In genomic region chr18:63971320-63972071, GRCh38 we compare ENCODE assay signal across 9 cellular contexts. TPM values are rescaled to one million over a fixed set of nuclear protein-coding genes. Genes with fewer than 3 reads are reported as not detected.
A peak's percentile ranks its signal among the peaks of the same experiment; 100 is the strongest.
DNase-seq lines count a peak whose midpoint lies in the region; ATAC-seq and TF ChIP-seq lines count a peak whose summit lies in the region.
"Had no signal": no experiment of that assay in that cellular context is flagged by ENCODE, and none has a peak within 500 bp of the region (broad histone marks: within the 10 kb centered on the region; RNA-seq: fewer than 3 reads in every experiment).

No MANE protein-coding gene starts in this region.

- peak overlapping the region; percentile 99 for H3K27ac ChIP-seq in RWPE1
- H3K27ac ChIP-seq in esophagus squamous epithelium = peak overlapping the region; percentile 98 to 100 (median 99)

- H3K27ac Mint-ChIP-seq in progenitor cell of endocrine pancreas = peak overlapping the region; percentile 100

- H3K9me3 Mint-ChIP-seq in progenitor cell of endocrine pancreas (ENCODE audit: low read depth) = no peaks in the 10 kb centered on the region

- POLR2A ChIA-PET in RWPE1 (lab: Yijun Ruan, JAX; ENCODE audit: low non-redundant PET) = no interaction called here

- no peaks in the 10 kb centered on the region for H3K27me3 ChIP-seq in esophagus squamous epithelium

- peaks cover 3% of the 10 kb centered on the region for H3K27me3 Mint-ChIP-seq in progenitor cell of endocrine pancreas

- TF ChIP-seq POLR2A in esophagus squamous epithelium (IDR thresholded peaks at IDR 0.05) (no peak), GM18505 (IDR thresholded peaks at IDR 0.05; ENCODE audit: borderline replicate concordance, extremely low read depth, insufficient read depth, insufficient read length) (no peak)

- no peak for DNase-seq in RWPE1 (ENCODE audit: low spot score)
- DNase-seq in esophagus squamous epithelium (lab: John Stamatoyannopoulos, UW) = no peak
- no peak for DNase-seq in progenitor cell of endocrine pancreas (ENCODE audit: low spot score, unreplicated experiment)
- DNase-seq in HPDE6-E6E7 (ENCODE audit: extremely low spot score) = no peak
- DNase-seq in KG1 (lab: John Stamatoyannopoulos, UW) = no peak

- CTCF ChIA-PET in RWPE1 (lab: Yijun Ruan, JAX) = no interaction called here

- no peak for TF ChIP-seq CTCF in RWPE1 (conservative IDR thresholded peaks at IDR 0.05; ENCODE audit: low read depth)
- no peak for TF ChIP-seq CTCF in esophagus squamous epithelium (IDR thresholded peaks at IDR 0.05)
- TF ChIP-seq CTCF in progenitor cell of endocrine pancreas (IDR thresholded peaks at IDR 0.05; ENCODE audit: unreplicated experiment) = no peak

- H3K4me3 Mint-ChIP-seq in progenitor cell of endocrine pancreas (ENCODE audit: low read depth) = peak overlapping the region; percentile 86

- H3K36me3 Mint-ChIP-seq in progenitor cell of endocrine pancreas (ENCODE audit: insufficient read depth) = no peaks in the 10 kb centered on the region

- H3K4me3 ChIP-seq in GM08714 (ENCODE audit: low read length) (peak overlapping the region; percentile 83; the same call in 1 of the 2 replicates), esophagus squamous epithelium (peak overlapping the region; percentile 63 to 98 (median 88))

- H3K36me3 ChIP-seq in esophagus squamous epithelium = no peaks in the 10 kb centered on the region

- no peaks in the 10 kb centered on the region for H3K9me3 ChIP-seq in esophagus squamous epithelium

- H3K4me1 Mint-ChIP-seq in progenitor cell of endocrine pancreas (ENCODE audit: low read depth) = peaks cover 20% of the 10 kb centered on the region

- intact Hi-C loops in esophagus squamous epithelium (cut with DNase I) = no loop called here

- WGBS in esophagus squamous epithelium, 2 donors = 56% methylated on average over 13 of the region's 13 CpGs

- H3K4me1 ChIP-seq in esophagus squamous epithelium = peaks cover 4 to 19% (median 10%) of the 10 kb centered on the region in 3 donors

- ATAC-seq in GM18505 (IDR thresholded peaks at IDR 0.05; ENCODE audit: unreplicated experiment) (no peak), HG02623 (IDR thresholded peaks at IDR 0.05; ENCODE audit: unreplicated experiment) (no peak)

RNA-seq across cellular contexts. Expression of gene SERPINB8, which starts 1.6 kb away (rescaled TPM):
- total RNA-seq in esophagus squamous epithelium (10 to 100 TPM; 17.7 to 43.2 (median 34.2) TPM), progenitor cell of endocrine pancreas (3.1 and 5.4 TPM in 2 replicates)

RNA-seq across cellular contexts. Expression of gene HMSD, which starts 22.4 kb away (rescaled TPM):
- total RNA-seq in esophagus squamous epithelium = under 1 TPM in 2 of 4 donors, not detected in 2; 0.18 to 0.19 TPM
- total RNA-seq in progenitor cell of endocrine pancreas = 5.5 and 7.2 TPM in 2 replicates
- total RNA-seq: subcutaneous adipose tissue had no signal
